8 cellular contexts compared by ENCODE assay signal in genomic region chr12:6851921-6852650, GRCh38. TPM values are rescaled to one million over a fixed set of nuclear protein-coding genes. Genes with fewer than 3 reads are reported as not detected.
DNase-seq lines count a peak whose midpoint lies in the region; ATAC-seq, FAIRE-seq and TF ChIP-seq lines count a peak whose summit lies in the region.

Gene USP5, plus strand, starts transcription at chr12:6852150. Its CDS starts 30 bp downstream, at chr12:6852180.

- TF ChIP-seq CTCF in adrenal gland (IDR thresholded peaks at IDR 0.05), result no peak
- no peak for TF ChIP-seq CTCF in type B pancreatic cell (conservative IDR thresholded peaks at IDR 0.05)

- peaks cover 0 to 20% of the 10 kb centered on the region in 2 donors for H3K36me3 ChIP-seq in adrenal gland (replicated peaks in 1 of 2)

- peak; percentile 97 for DNase-seq in GM12892 (ENCODE audit: insufficient read length)
- peak; percentile 100 for DNase-seq in NCI-H146 (lab: John Stamatoyannopoulos, UW)
- peak; percentile 96 to 100 (median 98) for DNase-seq in T-helper 1 cell
- DNase-seq in adrenal gland, result peak; percentile 98 to 100 (median 99)
- peak; percentile 100 for DNase-seq in cardiac septum (ENCODE audit: low spot score)
- DNase-seq in pons (ENCODE audit: low spot score), result peak; percentile 100
- DNase-seq in type B pancreatic cell (ENCODE audit: extremely low spot score, unreplicated experiment), result peak; percentile 98

- H3K4me1 ChIP-seq in adrenal gland (replicated peaks in 1 of 2), result peaks cover 13 to 24% of the 10 kb centered on the region in 2 donors

- H3K9me3 ChIP-seq in adrenal gland (replicated peaks in 1 of 3), result no peaks in the 10 kb centered on the region

- H3K4me3 ChIP-seq in adrenal gland, result peak within 1 kb of the TSS in 3 of 4 donors; percentile 63 to 69 (median 67)

- peaks cover 12% of the 10 kb centered on the region for H3K4me1 Mint-ChIP-seq in type B pancreatic cell (ENCODE audit: unreplicated experiment)

- H3K27me3 ChIP-seq in adrenal gland, result no peaks in the 10 kb centered on the region

- H3K4me3 Mint-ChIP-seq in type B pancreatic cell, result peak within 1 kb of the TSS; percentile 94

- peak within 1 kb of the TSS; percentile 98 for H3K27ac Mint-ChIP-seq in type B pancreatic cell

- peaks cover 20% of the 10 kb centered on the region for H3K36me3 Mint-ChIP-seq in type B pancreatic cell

- intact Hi-C loops in adrenal gland (cut with DNase I), result no loop called here
- intact Hi-C loops in cardiac septum (cut with DNase I), result no loop called here

- WGBS in adrenal gland, 4 donors, result 0 to 1% (median 0%) methylated on average over 6 to 65 of the region's 65 CpGs

- H3K27ac ChIP-seq in adrenal gland, result peak within 1 kb of the TSS; percentile 84 to 98 (median 95)

- TF ChIP-seq POLR2A in GM12892 (IDR thresholded peaks at IDR 0.05; ENCODE audit: low read depth, low read length), result peak; percentile 74
- peak; percentile 46 to 80 for TF ChIP-seq POLR2A in adrenal gland (IDR thresholded peaks at IDR 0.05)

- no peak for FAIRE-seq in GM12892 (lab: Jason Lieb, UNC)

- peaks cover 2% of the 10 kb centered on the region for H3K27me3 Mint-ChIP-seq in type B pancreatic cell

- ATAC-seq in HG02852 (IDR thresholded peaks at IDR 0.05; ENCODE audit: unreplicated experiment), result peak; percentile 70

- H3K9me3 Mint-ChIP-seq in type B pancreatic cell, result no peaks in the 10 kb centered on the region

RNA-seq across cellular contexts. Expression of gene USP5, which starts in this region (rescaled TPM):
- 43.9 TPM for polyA plus RNA-seq in GM12892 (2012; ENCODE audit: missing spikeins)
- 100 to 1,000 TPM in 5 of 8 donors, 10 to 100 TPM in 3; 60.0 to 162 (median 119) TPM for total RNA-seq in adrenal gland
- 100 to 1,000 TPM in 1 of 3 donors, 10 to 100 TPM in 2; 30.6 to 109 (median 32.5) TPM for polyA plus RNA-seq in adrenal gland
- total RNA-seq in cardiac septum, result 83.5 TPM
- total RNA-seq in type B pancreatic cell (ENCODE audit: low replicate concordance), result 121 and 198 TPM in 2 replicates

Comparison
In these comparisons a context has a peak if more than half of its experiments do, and no peak if none do; other contexts are left out.
1. Peak in every context shown above with its lines: DNase-seq, ATAC-seq, H3K4me3 ChIP-seq and H3K27ac ChIP-seq.